Comparison of ENCODE assay signal across 26 cellular contexts in genomic region chr5:31036407-31036806, GRCh38.
DNase-seq lines count a peak whose midpoint lies in the region; ATAC-seq, FAIRE-seq and TF ChIP-seq lines count a peak whose summit lies in the region.
"Had no signal": no experiment of that assay in that cellular context is flagged by ENCODE, and none has a peak within 500 bp of the region (broad histone marks: within the 10 kb centered on the region; RNA-seq: fewer than 3 reads in every experiment).

No MANE protein-coding gene starts in this region.

- no peak overlapping the region for H3K27ac Mint-ChIP-seq in natural killer cell treated with Interleukin-12 subunit alpha and Interleukin-12 subunit beta and Interleukin-15 and Interleukin-18, amount 100 ng/mL, for 72 hours
- H3K27ac Mint-ChIP-seq: activated naive CD4-positive, alpha-beta T cell treated with anti-CD3 and anti-CD28 coated beads for 36 hours; brain; stimulated activated naive B cell treated with anti-CD40 and anti-IgM and Interleukin-4, amounts not matched to agents 10 μg/mL and 1 μg/mL and 100 μg/mL, for 72 hours; T-cell had no signal

- WGBS in smooth muscle cell (ENCODE audit: low lambda C conversion rate): 82% methylated on average over 4 of the region's 4 CpGs

- TF ChIP-seq RAD21 in Ishikawa (IDR thresholded peaks at IDR 0.05; ENCODE audit: low read depth): no peak

- H2AFZ ChIP-seq in ACC112 (ENCODE audit: low read length, unreplicated experiment) (peak overlapping the region; percentile 53), smooth muscle cell (ENCODE audit: low read depth) (no peak overlapping the region)

- H3K27me3 ChIP-seq in ACC112 (ENCODE audit: insufficient read depth, low read length): no peaks in the 10 kb centered on the region
- H3K27me3 ChIP-seq in smooth muscle cell (ENCODE audit: low read depth): no peaks in the 10 kb centered on the region
- H3K27me3 ChIP-seq: esophagus squamous epithelium, tibial nerve had no signal

- H3K27me3 Mint-ChIP-seq in natural killer cell treated with Interleukin-12 subunit alpha and Interleukin-12 subunit beta and Interleukin-15 and Interleukin-18, amount 100 ng/mL, for 72 hours: no peaks in the 10 kb centered on the region
- H3K27me3 Mint-ChIP-seq: stimulated activated naive B cell treated with anti-CD40 and anti-IgM and Interleukin-4, amounts not matched to agents 10 μg/mL and 1 μg/mL and 100 μg/mL, for 72 hours; T-cell had no signal

- peak overlapping the region; percentile 47; the same call in 1 of the 2 replicates for H3K4me3 ChIP-seq in ACC112 (ENCODE audit: low read depth, low read length)
- no peak overlapping the region for H3K4me3 ChIP-seq in cardiac fibroblast (replicated peaks in 1 of 2; ENCODE audit: low read depth in 2 of 2, low read length in 2 of 2)
- H3K4me3 ChIP-seq in smooth muscle cell: no peak overlapping the region
- H3K4me3 ChIP-seq: esophagus squamous epithelium, K562, tibial nerve had no signal

- peak; percentile 41; the same call in 1 of the 2 replicates for TF ChIP-seq EP300 in Ishikawa (IDR thresholded peaks at IDR 0.05; ENCODE audit: borderline replicate concordance)

- DNase-seq in cardiac fibroblast (ENCODE audit: low read depth in 2 of 2) (peak; percentile 44 to 65), ecto neural progenitor cell (ENCODE audit: low spot score) (no peak), smooth muscle cell (lab: John Stamatoyannopoulos, UW; ENCODE audit: unreplicated experiment) (no peak), GOT3 (lab: John Stamatoyannopoulos, UW) (no peak)
- no peak for DNase-seq in natural killer cell treated with Interleukin-12 subunit alpha and Interleukin-12 subunit beta and Interleukin-15 and Interleukin-18, amount 100 ng/mL, for 72 hours (ENCODE audit: low spot score)
- DNase-seq: activated CD4-positive, alpha-beta T cell treated with anti-CD3 and anti-CD28 coated beads, Interleukin-2, amount 50 U/mL, for 4 hours; activated naive CD4-positive, alpha-beta T cell treated with anti-CD3 and anti-CD28 coated beads for 36 hours; activated T-cell treated with anti-CD3 and anti-CD28 coated beads for 4 hours; DND-41; esophagus squamous epithelium; H7; midbrain; MV-4-11; NCI-H2029; NCI-H446 treated with DMSO at 0.1 percent for 48 hours; stimulated activated naive B cell treated with anti-CD40 and anti-IgM and Interleukin-4, amounts not matched to agents 10 μg/mL and 1 μg/mL and 100 μg/mL, for 72 hours; T-cell had no signal

- no peaks in the 10 kb centered on the region for H3F3A ChIP-seq in smooth muscle cell (ENCODE audit: low read depth)

- no peak overlapping the region for H3K9ac ChIP-seq in smooth muscle cell (ENCODE audit: low read depth)

- peaks cover 15% of the 10 kb centered on the region for H3K36me3 Mint-ChIP-seq in natural killer cell treated with Interleukin-12 subunit alpha and Interleukin-12 subunit beta and Interleukin-15 and Interleukin-18, amount 100 ng/mL, for 72 hours
- H3K36me3 Mint-ChIP-seq: brain; stimulated activated naive B cell treated with anti-CD40 and anti-IgM and Interleukin-4, amounts not matched to agents 10 μg/mL and 1 μg/mL and 100 μg/mL, for 72 hours; T-cell had no signal

- no peaks in the 10 kb centered on the region for H3K4me1 Mint-ChIP-seq in natural killer cell treated with Interleukin-12 subunit alpha and Interleukin-12 subunit beta and Interleukin-15 and Interleukin-18, amount 100 ng/mL, for 72 hours (ENCODE audit: low read depth in 2 of 2)
- H3K4me1 Mint-ChIP-seq: brain; stimulated activated naive B cell treated with anti-CD40 and anti-IgM and Interleukin-4, amounts not matched to agents 10 μg/mL and 1 μg/mL and 100 μg/mL, for 72 hours; T-cell had no signal

- peak; percentile 61 for FAIRE-seq in islet of Langerhans (lab: Jason Lieb, UNC)
- FAIRE-seq: K562, keratinocyte had no signal

- H3K9me3 ChIP-seq in smooth muscle cell (replicated peaks; ENCODE audit: low read depth): no peaks in the 10 kb centered on the region
- H3K9me3 ChIP-seq: esophagus squamous epithelium had no signal

- H3K27ac ChIP-seq in ACC112 (ENCODE audit: low read depth, low read length): no peak overlapping the region
- no peak overlapping the region for H3K27ac ChIP-seq in smooth muscle cell (ENCODE audit: low read depth)
- H3K27ac ChIP-seq: esophagus squamous epithelium, HL-60, tibial nerve had no signal

- no peak overlapping the region for H3K4me2 ChIP-seq in smooth muscle cell

- H3K4me1 ChIP-seq in ACC112 (ENCODE audit: control insufficient read depth, insufficient read depth, low read length, unreplicated experiment) (peaks cover 7% of the 10 kb centered on the region), smooth muscle cell (ENCODE audit: low read depth) (no peaks in the 10 kb centered on the region)
- H3K4me1 ChIP-seq: esophagus squamous epithelium, tibial nerve had no signal

- ATAC-seq in natural killer cell treated with Interleukin-12 subunit alpha and Interleukin-12 subunit beta and Interleukin-15 and Interleukin-18, amount 100 ng/mL, for 72 hours: no peak
- ATAC-seq: K562; Right ventricle myocardium inferior; stimulated activated naive B cell treated with anti-CD40 and anti-IgM and Interleukin-4, amounts not matched to agents 10 μg/mL and 1 μg/mL and 100 μg/mL, for 72 hours; T-cell had no signal

- H3K79me2 ChIP-seq in ACC112 (ENCODE audit: control insufficient read depth, insufficient read depth, low read length, unreplicated experiment): no peaks in the 10 kb centered on the region
- no peaks in the 10 kb centered on the region for H3K79me2 ChIP-seq in smooth muscle cell (ENCODE audit: low read depth)

- no peaks in the 10 kb centered on the region for H3K36me3 ChIP-seq in ACC112 (ENCODE audit: insufficient read depth, low read length)
- H3K36me3 ChIP-seq in smooth muscle cell (ENCODE audit: low read depth): no peaks in the 10 kb centered on the region
- H3K36me3 ChIP-seq: esophagus squamous epithelium, tibial nerve had no signal

- H4K20me1 ChIP-seq in smooth muscle cell (ENCODE audit: low read depth): no peaks in the 10 kb centered on the region

- TF ChIP-seq CTCF in cardiac fibroblast (IDR thresholded peaks at IDR 0.05; ENCODE audit: low read depth, low read length) (no peak), smooth muscle cell (IDR thresholded peaks at IDR 0.05; ENCODE audit: borderline replicate concordance, insufficient read depth, poor library complexity, severe bottlenecking) (no peak)

- no peak overlapping the region for H3K4me3 Mint-ChIP-seq in natural killer cell treated with Interleukin-12 subunit alpha and Interleukin-12 subunit beta and Interleukin-15 and Interleukin-18, amount 100 ng/mL, for 72 hours
- H3K4me3 Mint-ChIP-seq: activated naive CD4-positive, alpha-beta T cell treated with anti-CD3 and anti-CD28 coated beads for 36 hours; brain; stimulated activated naive B cell treated with anti-CD40 and anti-IgM and Interleukin-4, amounts not matched to agents 10 μg/mL and 1 μg/mL and 100 μg/mL, for 72 hours; T-cell had no signal

- H3K9me3 Mint-ChIP-seq in natural killer cell treated with Interleukin-12 subunit alpha and Interleukin-12 subunit beta and Interleukin-15 and Interleukin-18, amount 100 ng/mL, for 72 hours: peaks cover 24% of the 10 kb centered on the region

TF ChIP-seq in Ishikawa, 13 proteins besides CTCF, POLR2A, EP300 and RAD21:
- TF ChIP-seq FOXM1 (IDR thresholded peaks at IDR 0.05; ENCODE audit: borderline replicate concordance, low read depth) (peak; percentile 60), CEBPB (IDR thresholded peaks at IDR 0.05) (no peak), TEAD4 (IDR thresholded peaks at IDR 0.05) (peak; percentile 49; the same call in 1 of the 2 replicates)

Comparison
In these comparisons a context has a peak if more than half of its experiments do, and no peak if none do; other contexts are left out.
1. DNase-seq: peak in cardiac fibroblast (2 of 2); none in ecto neural progenitor cell (single experiment), natural killer cell treated with Interleukin-12 subunit alpha and Interleukin-12 subunit beta and Interleukin-15 and Interleukin-18, amount 100 ng/mL, for 72 hours (single experiment), smooth muscle cell (single experiment) and GOT3 (single experiment).